In genomic region chr2:3754280-3754679, GRCh38 we compare ENCODE assay signal across 32 cellular contexts. TPM values are rescaled to one million over a fixed set of nuclear protein-coding genes. Genes with fewer than 3 reads are reported as not detected.
"Had no signal": no experiment of that assay in that cellular context is flagged by ENCODE, and none has a peak within 500 bp of the region (broad histone marks: within the 10 kb centered on the region; RNA-seq: fewer than 3 reads in every experiment).

No MANE protein-coding gene starts in this region.

- ATAC-seq: effector memory CD8-positive, alpha-beta T cell; esophagus mucosa; left lung; lower lobe of right lung; right cardiac atrium had no signal

- H3K27me3 ChIP-seq: adrenal gland, cardiac muscle cell, tibial nerve had no signal

- DNase-seq: activated CD4-positive, alpha-beta T cell treated with anti-CD3 and anti-CD28 coated beads for 4 hours; activated CD4-positive, alpha-beta T cell treated with anti-CD3 and anti-CD28 coated beads, Interleukin-2, amount 50 U/mL, for 48 hours; activated CD8-positive, alpha-beta memory T cell treated with anti-CD3 and anti-CD28 coated beads for 24 hours; activated effector memory CD4-positive, alpha-beta T cell treated with Interleukin-2 at 50 U/mL for 16 hours; activated naive CD4-positive, alpha-beta T cell treated with Interleukin-2 at 50 U/mL for 16 hours; aorta; cerebellar nuclear complex; cortex of kidney; effector memory CD8-positive, alpha-beta T cell; foreskin fibroblast; head of caudate nucleus; hippocampal formation; left lung; lower lobe of right lung; mesenchymal stem cell; right cardiac atrium; stimulated activated CD4-positive, alpha-beta T cell treated with anti-CD3 and anti-CD28 coated beads, Interleukin-2, amount 100 ng/mL, for 48 hours; stimulated activated naive CD4-positive, alpha-beta T cell treated with Interleukin-2 at 50 U/mL for 16 hours had no signal

- H3K27ac ChIP-seq: adrenal gland, cardiac muscle cell, left lung, lower lobe of right lung, tibial nerve had no signal

- H3K36me3 Mint-ChIP-seq: activated naive CD8-positive, alpha-beta T cell; brain; natural killer cell treated with Interleukin-12 subunit alpha and Interleukin-12 subunit beta and Interleukin-15 and Interleukin-18, amount 100 ng/mL, for 72 hours had no signal

- H3K4me3 ChIP-seq: adrenal gland, cardiac muscle cell, left lung, lower lobe of right lung, tibial nerve had no signal

- H3K36me3 ChIP-seq: adrenal gland, cardiac muscle cell, left lung, lower lobe of right lung, tibial nerve had no signal

- H3K27ac Mint-ChIP-seq: activated naive CD8-positive, alpha-beta T cell; effector memory CD8-positive, alpha-beta T cell; natural killer cell treated with Interleukin-12 subunit alpha and Interleukin-12 subunit beta and Interleukin-15 and Interleukin-18, amount 100 ng/mL, for 72 hours had no signal

- H3K4me1 ChIP-seq: adrenal gland, left lung, lower lobe of right lung had no signal

- H3K9me3 Mint-ChIP-seq: brain had no signal

- H3K9me3 ChIP-seq: adrenal gland, left lung, lower lobe of right lung, tibial nerve had no signal

- H3K4me3 Mint-ChIP-seq: activated naive CD8-positive, alpha-beta T cell; effector memory CD8-positive, alpha-beta T cell; natural killer cell treated with Interleukin-12 subunit alpha and Interleukin-12 subunit beta and Interleukin-15 and Interleukin-18, amount 100 ng/mL, for 72 hours had no signal

RNA-seq across cellular contexts. Expression of gene DCDC2C, which starts 50.9 kb away (rescaled TPM):
- total RNA-seq: cardiac muscle cell; esophagus mucosa; kidney epithelial cell; left lung; lower lobe of right lung; mononuclear cell; myocyte; natural killer cell treated with Interleukin-12 subunit alpha and Interleukin-12 subunit beta and Interleukin-15 and Interleukin-18, amount 100 ng/mL, for 72 hours; osteoblast; right cardiac atrium; skeletal muscle tissue; T-helper 1 cell treated with Interleukin-12 subunit alpha and Interleukin-12 subunit beta and Interleukin-4 antibody, amounts not matched to agents 30 ng/mL and 1 ng/mL, for 36 hours; ureter had no signal
- polyA plus RNA-seq: cardiac muscle cell, right cardiac atrium had no signal
